In genomic region chr20:36919715-36920333, GRCh38 we compare ENCODE assay signal across 8 cellular contexts. TPM values are rescaled to one million over a fixed set of nuclear protein-coding genes. Genes with fewer than 3 reads are reported as not detected.
DNase-seq lines count a peak whose midpoint lies in the region; ATAC-seq and TF ChIP-seq lines count a peak whose summit lies in the region.

No MANE protein-coding gene starts in this region.

- TF ChIP-seq CTCF in 22Rv1 (IDR thresholded peaks at IDR 0.05), result peak; percentile 95

- H3K36me3 Mint-ChIP-seq in memory B cell, result peaks cover 4% of the 10 kb centered on the region

- H3K4me1 Mint-ChIP-seq in memory B cell, result peaks cover 2% of the 10 kb centered on the region

- peak; percentile 35 for DNase-seq in Daoy (ENCODE audit: low read depth)
- peak; percentile 44 for DNase-seq in MV-4-11 (lab: John Stamatoyannopoulos, UW)
- DNase-seq in SKM-1 treated with dmso at 0.1 percent for 144 hours (lab: John Stamatoyannopoulos, UW; ENCODE audit: unreplicated experiment), result peak; percentile 74
- peak; percentile 33 for DNase-seq in effector CD4-positive, alpha-beta T cell
- peak; percentile 17 to 48 for DNase-seq in memory B cell (ENCODE audit: low spot score in 2 of 2)

- no peak overlapping the region for H3K27ac ChIP-seq in 22Rv1

- peak; percentile 38 for ATAC-seq in memory B cell (ENCODE audit: low read depth)
- no peak for ATAC-seq in HG03280 (IDR thresholded peaks at IDR 0.05; ENCODE audit: unreplicated experiment)
- ATAC-seq in HG02759 (IDR thresholded peaks at IDR 0.05; ENCODE audit: unreplicated experiment), result no peak

- H3K4me3 Mint-ChIP-seq in memory B cell, result no peak overlapping the region

- no peaks in the 10 kb centered on the region for H3K9me3 Mint-ChIP-seq in memory B cell

- H3K27ac Mint-ChIP-seq in memory B cell, result no peak overlapping the region

- H3K27me3 Mint-ChIP-seq in memory B cell, result no peaks in the 10 kb centered on the region

RNA-seq across cellular contexts. Expression of gene SAMHD1, which starts 31.7 kb away (rescaled TPM):
- 12.7 and 18.3 TPM in 2 replicates for total RNA-seq in Daoy (2014; rRNA removed; shearing (Covaris generic))

RNA-seq across cellular contexts. Expression of gene TLDC2, which starts 43.9 kb away (rescaled TPM):
- not detected in 2 replicates for total RNA-seq in Daoy (2014; rRNA removed; shearing (Covaris generic))
